ENCODE assay signal across 8 cellular contexts in the genomic region with DNA sequence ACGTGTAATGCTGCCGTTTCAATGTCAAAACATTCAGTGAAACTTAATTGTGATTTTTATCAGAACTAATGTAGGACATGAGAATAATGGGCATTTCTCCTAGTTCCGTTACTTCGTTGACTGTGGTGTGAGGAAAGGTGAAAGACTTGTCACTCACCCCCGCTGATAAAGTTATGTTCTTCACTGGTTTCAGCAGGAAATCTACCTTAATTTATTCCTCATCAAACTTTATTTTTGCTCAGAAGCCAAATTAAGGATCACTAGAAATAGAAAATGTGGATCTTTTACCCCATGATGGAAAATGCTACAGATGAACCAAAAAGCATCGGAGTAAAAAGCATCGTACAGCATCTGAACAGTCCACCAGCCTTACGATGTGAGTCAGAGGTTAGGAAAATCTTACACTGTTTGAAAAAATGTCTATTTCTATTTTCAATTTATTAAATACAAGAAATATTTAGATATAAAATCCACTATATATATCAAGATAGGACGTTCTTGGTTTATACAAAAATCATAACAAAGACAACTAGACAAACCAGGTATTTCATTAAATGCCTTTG.
DNase-seq lines count a peak whose midpoint lies in the region; ATAC-seq and TF ChIP-seq lines count a peak whose summit lies in the region.

No MANE protein-coding gene starts in this region.

- no peak for TF ChIP-seq CTCF in GM06990 (IDR thresholded peaks at IDR 0.05; ENCODE audit: insufficient read depth, low read length, poor library complexity, severe bottlenecking)
- no peak for TF ChIP-seq CTCF in RWPE2 (IDR thresholded peaks at IDR 0.05; ENCODE audit: poor library complexity, severe bottlenecking)
- TF ChIP-seq CTCF in fibroblast of mammary gland (conservative IDR thresholded peaks at IDR 0.05; ENCODE audit: control insufficient read depth, insufficient read depth, low read depth, low read length): no peak
- TF ChIP-seq CTCF in retinal pigment epithelial cell (conservative IDR thresholded peaks at IDR 0.05; ENCODE audit: low read depth, low read length): no peak

- ATAC-seq in RWPE2 (ENCODE audit: low read depth): no peak
- no peak for ATAC-seq in GM21390 (IDR thresholded peaks at IDR 0.05; ENCODE audit: unreplicated experiment)
- no peak for ATAC-seq in GM19395 (IDR thresholded peaks at IDR 0.05; ENCODE audit: unreplicated experiment)

- no peaks in the 10 kb centered on the region for H3K9me3 ChIP-seq in RWPE2 (ENCODE audit: severe bottlenecking)

- H3K4me3 ChIP-seq in GM06990 (replicated peaks; ENCODE audit: low read depth, low read length) (peak overlapping the region; percentile 60), RWPE2 (ENCODE audit: severe bottlenecking) (peak overlapping the region; percentile 92), fibroblast of mammary gland (ENCODE audit: control insufficient read depth, low read depth, low read length) (peak overlapping the region; percentile 67), retinal pigment epithelial cell (ENCODE audit: low read length) (peak overlapping the region; percentile 84)

- H3K36me3 ChIP-seq in GM06990 (ENCODE audit: control insufficient read depth, insufficient read depth, low read length): no peaks in the 10 kb centered on the region
- peaks cover 8% of the 10 kb centered on the region for H3K36me3 ChIP-seq in RWPE2 (ENCODE audit: low read depth)

- H3K27me3 ChIP-seq in GM06990 (replicated peaks; ENCODE audit: control insufficient read depth, insufficient read depth, low read length): no peaks in the 10 kb centered on the region
- H3K27me3 ChIP-seq in RWPE2 (ENCODE audit: insufficient read depth, poor library complexity, severe bottlenecking): no peaks in the 10 kb centered on the region

- peak overlapping the region; percentile 81 for H3K27ac ChIP-seq in RWPE2 (ENCODE audit: poor library complexity, severe bottlenecking)

- peaks cover 9% of the 10 kb centered on the region for H3K4me1 ChIP-seq in RWPE2 (ENCODE audit: insufficient read depth, poor library complexity, severe bottlenecking)

- DNase-seq in GM06990 (ENCODE audit: extremely low read depth, insufficient read length): no peak
- DNase-seq in RWPE2 (ENCODE audit: low spot score): no peak
- DNase-seq in fibroblast of mammary gland (ENCODE audit: low read depth): peak; percentile 43
- DNase-seq in retinal pigment epithelial cell (ENCODE audit: low read depth): no peak
- DNase-seq in NCI-H1105 treated with DMSO at 0.1 percent for 48 hours (lab: John Stamatoyannopoulos, UW): no peak
- no peak for DNase-seq in NCI-H526 (lab: John Stamatoyannopoulos, UW)
